Comparison of ENCODE assay signal across 1 cellular context in genomic region chr21:41953831-41954653, GRCh38.
TF ChIP-seq lines count a peak whose summit lies in the region.

Gene C2CD2, minus strand, starts transcription at chr21:41954018. Its CDS starts 370 bp downstream, at chr21:41953648.

TF ChIP-seq in K562, 482 proteins besides CTCF, POLR2A, EP300 and RAD21 (continued from another document and continues in another):
- TF ChIP-seq PREB (CRISPR knock-in tag; IDR thresholded peaks at IDR 0.05) (no peak), MCM2 (IDR thresholded peaks at IDR 0.05; ENCODE audit: low read depth) (no peak), KAT8 (IDR thresholded peaks at IDR 0.05; ENCODE audit: low read depth) (no peak), ZC3H11A (IDR thresholded peaks at IDR 0.05; ENCODE audit: low read depth, low read length) (no peak), FOXP1 (CRISPR knock-in tag; IDR thresholded peaks at IDR 0.05) (0 out of 2 replicates have a peak, but pooled peaks have one; percentile 60), CTBP1 (IDR thresholded peaks at IDR 0.05; ENCODE audit: borderline replicate concordance) (0 out of 2 replicates have a peak, but pooled peaks have one; percentile 16), MNT (conservative IDR thresholded peaks at IDR 0.05) (peak; percentile 78 to 84), ERF (CRISPR knock-in tag; IDR thresholded peaks at IDR 0.05) (0 out of 2 replicates have a peak, but pooled peaks have one; percentile 52), RBBP5 (IDR thresholded peaks at IDR 0.05; ENCODE audit: borderline replicate concordance, insufficient read depth, low read length, poor library complexity, severe bottlenecking) (no peak), CHD1 (IDR thresholded peaks at IDR 0.05; ENCODE audit: low read length) (no peak), NR1H2 (CRISPR knock-in tag; IDR thresholded peaks at IDR 0.05) (no peak), YBX1 (IDR thresholded peaks at IDR 0.05) (no peak), ZBTB40 (IDR thresholded peaks at IDR 0.05) (peak; percentile 50; the same call in 1 of the 2 replicates), ZBTB40 (CRISPR knock-in tag; IDR thresholded peaks at IDR 0.05) (no peak), ZBTB33 (CRISPR knock-in tag; IDR thresholded peaks at IDR 0.05) (no peak), KAT7 (CRISPR knock-in tag; IDR thresholded peaks at IDR 0.05; ENCODE audit: borderline replicate concordance) (no peak), RHOXF2B (CRISPR knock-in tag; conservative IDR thresholded peaks at IDR 0.05) (no peak), ZNF263 (CRISPR knock-in tag; IDR thresholded peaks at IDR 0.05; ENCODE audit: borderline replicate concordance) (peak; percentile 21; the same call in 1 of the 2 replicates), ZNF766 (CRISPR knock-in tag; conservative IDR thresholded peaks at IDR 0.05) (no peak), KDM4B (IDR thresholded peaks at IDR 0.05; ENCODE audit: borderline replicate concordance in 2 of 2, low read depth in 1 of 2) (no peak; a peak in 1 of 4 replicates), STAT5A (IDR thresholded peaks at IDR 0.05; ENCODE audit: borderline replicate concordance, low read length) (no peak), BHLHE40 (IDR thresholded peaks at IDR 0.05; ENCODE audit: low read length) (peak; percentile 78), PCBP1 (IDR thresholded peaks at IDR 0.05; ENCODE audit: low read depth, low read length, poor library complexity, severe bottlenecking) (no peak), CBX2 (IDR thresholded peaks at IDR 0.05; ENCODE audit: insufficient read depth, low read length, poor library complexity, severe bottlenecking) (no peak), ELK3 (CRISPR knock-in tag; IDR thresholded peaks at IDR 0.05) (no peak), TEAD2 (tag; IDR thresholded peaks at IDR 0.05) (no peak), THRA (IDR thresholded peaks at IDR 0.05) (no peak), FOXA1 (IDR thresholded peaks at IDR 0.05; ENCODE audit: borderline replicate concordance) (no peak)
- TF ChIP-seq, protein P1, sequence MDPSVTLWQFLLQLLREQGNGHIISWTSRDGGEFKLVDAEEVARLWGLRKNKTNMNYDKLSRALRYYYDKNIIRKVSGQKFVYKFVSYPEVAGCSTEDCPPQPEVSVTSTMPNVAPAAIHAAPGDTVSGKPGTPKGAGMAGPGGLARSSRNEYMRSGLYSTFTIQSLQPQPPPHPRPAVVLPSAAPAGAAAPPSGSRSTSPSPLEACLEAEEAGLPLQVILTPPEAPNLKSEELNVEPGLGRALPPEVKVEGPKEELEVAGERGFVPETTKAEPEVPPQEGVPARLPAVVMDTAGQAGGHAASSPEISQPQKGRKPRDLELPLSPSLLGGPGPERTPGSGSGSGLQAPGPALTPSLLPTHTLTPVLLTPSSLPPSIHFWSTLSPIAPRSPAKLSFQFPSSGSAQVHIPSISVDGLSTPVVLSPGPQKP (CRISPR knock-in tag; IDR thresholded peaks at IDR 0.05) = no peak
- TF ChIP-seq, protein P2, sequence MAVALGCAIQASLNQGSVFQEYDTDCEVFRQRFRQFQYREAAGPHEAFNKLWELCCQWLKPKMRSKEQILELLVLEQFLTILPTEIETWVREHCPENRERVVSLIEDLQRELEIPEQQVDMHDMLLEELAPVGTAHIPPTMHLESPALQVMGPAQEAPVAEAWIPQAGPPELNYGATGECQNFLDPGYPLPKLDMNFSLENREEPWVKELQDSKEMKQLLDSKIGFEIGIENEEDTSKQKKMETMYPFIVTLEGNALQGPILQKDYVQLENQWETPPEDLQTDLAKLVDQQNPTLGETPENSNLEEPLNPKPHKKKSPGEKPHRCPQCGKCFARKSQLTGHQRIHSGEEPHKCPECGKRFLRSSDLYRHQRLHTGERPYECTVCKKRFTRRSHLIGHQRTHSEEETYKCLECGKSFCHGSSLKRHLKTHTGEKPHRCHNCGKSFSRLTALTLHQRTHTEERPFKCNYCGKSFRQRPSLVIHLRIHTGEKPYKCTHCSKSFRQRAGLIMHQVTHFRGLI (CRISPR knock-in tag; IDR thresholded peaks at IDR 0.05) = no peak
- TF ChIP-seq, protein P3, sequence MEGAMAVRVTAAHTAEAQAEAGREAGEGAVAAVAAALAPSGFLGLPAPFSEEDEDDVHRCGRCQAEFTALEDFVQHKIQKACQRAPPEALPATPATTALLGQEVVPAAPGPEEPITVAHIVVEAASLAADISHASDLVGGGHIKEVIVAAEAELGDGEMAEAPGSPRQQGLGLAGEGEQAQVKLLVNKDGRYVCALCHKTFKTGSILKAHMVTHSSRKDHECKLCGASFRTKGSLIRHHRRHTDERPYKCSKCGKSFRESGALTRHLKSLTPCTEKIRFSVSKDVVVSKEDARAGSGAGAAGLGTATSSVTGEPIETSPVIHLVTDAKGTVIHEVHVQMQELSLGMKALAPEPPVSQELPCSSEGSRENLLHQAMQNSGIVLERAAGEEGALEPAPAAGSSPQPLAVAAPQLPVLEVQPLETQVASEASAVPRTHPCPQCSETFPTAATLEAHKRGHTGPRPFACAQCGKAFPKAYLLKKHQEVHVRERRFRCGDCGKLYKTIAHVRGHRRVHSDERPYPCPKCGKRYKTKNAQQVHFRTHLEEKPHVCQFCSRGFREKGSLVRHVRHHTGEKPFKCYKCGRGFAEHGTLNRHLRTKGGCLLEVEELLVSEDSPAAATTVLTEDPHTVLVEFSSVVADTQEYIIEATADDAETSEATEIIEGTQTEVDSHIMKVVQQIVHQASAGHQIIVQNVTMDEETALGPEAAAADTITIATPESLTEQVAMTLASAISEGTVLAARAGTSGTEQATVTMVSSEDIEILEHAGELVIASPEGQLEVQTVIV (CRISPR knock-in tag; IDR thresholded peaks at IDR 0.05; ENCODE audit: borderline replicate concordance) = no peak
- TF ChIP-seq, protein P4, sequence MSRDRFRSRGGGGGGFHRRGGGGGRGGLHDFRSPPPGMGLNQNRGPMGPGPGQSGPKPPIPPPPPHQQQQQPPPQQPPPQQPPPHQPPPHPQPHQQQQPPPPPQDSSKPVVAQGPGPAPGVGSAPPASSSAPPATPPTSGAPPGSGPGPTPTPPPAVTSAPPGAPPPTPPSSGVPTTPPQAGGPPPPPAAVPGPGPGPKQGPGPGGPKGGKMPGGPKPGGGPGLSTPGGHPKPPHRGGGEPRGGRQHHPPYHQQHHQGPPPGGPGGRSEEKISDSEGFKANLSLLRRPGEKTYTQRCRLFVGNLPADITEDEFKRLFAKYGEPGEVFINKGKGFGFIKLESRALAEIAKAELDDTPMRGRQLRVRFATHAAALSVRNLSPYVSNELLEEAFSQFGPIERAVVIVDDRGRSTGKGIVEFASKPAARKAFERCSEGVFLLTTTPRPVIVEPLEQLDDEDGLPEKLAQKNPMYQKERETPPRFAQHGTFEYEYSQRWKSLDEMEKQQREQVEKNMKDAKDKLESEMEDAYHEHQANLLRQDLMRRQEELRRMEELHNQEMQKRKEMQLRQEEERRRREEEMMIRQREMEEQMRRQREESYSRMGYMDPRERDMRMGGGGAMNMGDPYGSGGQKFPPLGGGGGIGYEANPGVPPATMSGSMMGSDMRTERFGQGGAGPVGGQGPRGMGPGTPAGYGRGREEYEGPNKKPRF (IDR thresholded peaks at IDR 0.05; ENCODE audit: low read depth, low read length) = no peak
